ENCODE assay signal across 12 cellular contexts in the genomic region with DNA sequence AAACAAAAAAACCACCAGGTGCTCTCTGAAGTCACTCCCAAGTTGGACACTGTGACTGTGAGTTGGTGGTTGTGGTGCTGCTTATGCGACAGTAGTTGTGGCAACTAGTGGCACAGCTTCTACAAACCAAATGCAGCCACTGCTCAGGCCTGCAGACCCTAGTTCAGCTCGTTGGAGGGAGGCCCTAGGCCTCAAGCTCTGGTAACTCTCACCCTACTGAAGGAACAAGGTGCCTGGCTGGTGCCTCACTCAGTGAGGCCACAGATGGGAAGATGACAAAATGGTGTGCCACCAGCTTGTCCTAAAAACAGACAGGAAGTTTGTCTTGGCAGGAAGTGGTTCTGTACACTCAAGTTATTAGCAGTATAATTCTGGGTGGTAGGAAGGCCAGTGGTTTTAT. TPM values are rescaled to one million over a fixed set of nuclear protein-coding genes. Genes with fewer than 3 reads are reported as not detected.
DNase-seq lines count a peak whose midpoint lies in the region; ATAC-seq and TF ChIP-seq lines count a peak whose summit lies in the region.
"Had no signal": no experiment of that assay in that cellular context is flagged by ENCODE, and none has a peak within 500 bp of the region (broad histone marks: within the 10 kb centered on the region; RNA-seq: fewer than 3 reads in every experiment).

No MANE protein-coding gene starts in this region.

- H3K9me3 ChIP-seq in MM.1S (replicated peaks; ENCODE audit: insufficient read depth, low read length) (no peaks in the 10 kb centered on the region), mucosa of descending colon (no peaks in the 10 kb centered on the region)
- H3K9me3 ChIP-seq: neutrophil had no signal

- peak overlapping the region; percentile 11 for H2AFZ ChIP-seq in MM.1S (ENCODE audit: low read length)

- H4K20me1 ChIP-seq in MM.1S (ENCODE audit: insufficient read depth, low read length), result no peaks in the 10 kb centered on the region

- no peak overlapping the region for H3K4me3 ChIP-seq in MM.1S (ENCODE audit: low read length)
- H3K4me3 ChIP-seq in mucosa of descending colon, result no peak overlapping the region

- peak; percentile 24 for ATAC-seq in GM18868 (IDR thresholded peaks at IDR 0.05; ENCODE audit: unreplicated experiment)
- peak; percentile 25 for ATAC-seq in HG02610 (IDR thresholded peaks at IDR 0.05; ENCODE audit: unreplicated experiment)
- ATAC-seq in mucosa of descending colon, result peak; percentile 11
- no peak for ATAC-seq in HG02798 (IDR thresholded peaks at IDR 0.05; ENCODE audit: poor library complexity, unreplicated experiment)

- H3K27me3 ChIP-seq in MM.1S (replicated peaks; ENCODE audit: insufficient read depth, low read length), result no peaks in the 10 kb centered on the region
- H3K27me3 ChIP-seq: neutrophil had no signal

- DNase-seq in MM.1S, result peak; percentile 27
- DNase-seq in mucosa of descending colon, result no peak
- DNase-seq in T-helper 9 cell, result no peak
- no peak for DNase-seq in NCI-H1048 (lab: John Stamatoyannopoulos, UW)
- DNase-seq: effector CD4-positive, alpha-beta T cell; NCI-H1105; NCI-H748 treated with DMSO at 0.1 percent for 48 hours; SW 1271 had no signal

- peaks cover 12% of the 10 kb centered on the region for H3K4me1 ChIP-seq in MM.1S (ENCODE audit: low read length)
- H3K4me1 ChIP-seq in mucosa of descending colon (ENCODE audit: low read depth), result no peaks in the 10 kb centered on the region

- H3K36me3 ChIP-seq in MM.1S (replicated peaks; ENCODE audit: insufficient read depth, low read length) (no peaks in the 10 kb centered on the region), mucosa of descending colon (ENCODE audit: low read depth) (no peaks in the 10 kb centered on the region)
- H3K36me3 ChIP-seq: neutrophil had no signal

- intact Hi-C loops in mucosa of descending colon (cut with DNase I, micrococcal nuclease), result no loop called here

- no peak overlapping the region for H3K4me2 ChIP-seq in MM.1S (ENCODE audit: low read depth, low read length)

- H3K9me2 ChIP-seq in MM.1S (replicated peaks; ENCODE audit: insufficient read depth, low read length), result no peaks in the 10 kb centered on the region

- no peaks in the 10 kb centered on the region for H3F3A ChIP-seq in MM.1S (ENCODE audit: insufficient read depth, low read length)

- H3K9ac ChIP-seq in MM.1S (ENCODE audit: low read length), result no peak overlapping the region

- no peak overlapping the region for H3K27ac ChIP-seq in MM.1S (ENCODE audit: low read length)
- H3K27ac ChIP-seq: neutrophil had no signal

- no peak for TF ChIP-seq CTCF in MM.1S (IDR thresholded peaks at IDR 0.05; ENCODE audit: low read length)
- no peak for TF ChIP-seq CTCF in mucosa of descending colon (IDR thresholded peaks at IDR 0.05)

- no peaks in the 10 kb centered on the region for H3K79me2 ChIP-seq in MM.1S (ENCODE audit: low read length)

RNA-seq across cellular contexts. Expression of a gene that starts 45.3 kb away (rescaled TPM):
- 10 to 100 TPM; 34.7 to 87.8 (median 59.5) TPM for total RNA-seq in mucosa of descending colon
